Comparison of ENCODE assay signal across 10 cellular contexts in the genomic region with DNA sequence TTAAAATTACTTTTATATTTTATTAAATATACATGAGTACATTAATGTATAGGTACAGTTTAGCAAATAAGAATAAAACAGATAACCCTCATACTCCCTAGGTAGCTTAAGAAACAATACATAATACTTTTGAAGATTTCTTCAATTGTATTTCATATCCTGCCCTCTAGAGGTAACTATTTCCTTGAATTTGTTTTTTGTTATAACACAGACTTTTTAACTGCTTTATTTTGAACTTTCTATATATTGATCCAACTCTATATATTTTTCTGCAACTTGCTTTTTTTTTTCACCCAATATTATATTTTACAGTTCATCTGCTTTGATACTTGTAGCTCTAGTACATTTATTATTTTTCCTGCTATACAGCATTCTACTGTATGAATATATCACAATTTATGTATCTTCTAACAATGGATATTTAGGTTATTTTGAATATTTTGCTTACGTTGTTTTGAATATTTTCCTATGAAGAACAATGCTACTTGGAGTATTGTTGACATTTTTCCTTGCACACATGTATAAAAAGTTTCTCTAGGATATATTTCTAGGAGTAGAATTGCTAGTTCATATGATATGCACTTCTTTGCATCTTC.
DNase-seq lines count a peak whose midpoint lies in the region; ATAC-seq, FAIRE-seq and TF ChIP-seq lines count a peak whose summit lies in the region.
"Had no signal": no experiment of that assay in that cellular context is flagged by ENCODE, and none has a peak within 500 bp of the region (broad histone marks: within the 10 kb centered on the region; RNA-seq: fewer than 3 reads in every experiment).

No MANE protein-coding gene starts in this region.

- H3K9ac ChIP-seq in SK-N-SH, result no peak overlapping the region
- no peak overlapping the region for H3K9ac ChIP-seq in MM.1S (ENCODE audit: low read length)

- H3F3A ChIP-seq in SK-N-SH (replicated peaks; ENCODE audit: insufficient read depth) (no peaks in the 10 kb centered on the region), MM.1S (ENCODE audit: insufficient read depth, low read length) (no peaks in the 10 kb centered on the region)

- H3K9me2 ChIP-seq in SK-N-SH, result no peaks in the 10 kb centered on the region
- no peaks in the 10 kb centered on the region for H3K9me2 ChIP-seq in MM.1S (replicated peaks; ENCODE audit: insufficient read depth, low read length)

- H2AFZ ChIP-seq in SK-N-SH (ENCODE audit: low read depth) (no peak overlapping the region), MM.1S (ENCODE audit: low read length) (no peak overlapping the region)

- FAIRE-seq in endometrium (lab: Jason Lieb, UNC), result peak; percentile 70

- ATAC-seq in SK-N-SH treated with all-trans-retinoic acid at 6 μM for 48 hours (no peak), thoracic aorta (ENCODE audit: insufficient number of reproducible peaks, low FRiP score, low read depth) (no peak), GM19463 (IDR thresholded peaks at IDR 0.05; ENCODE audit: unreplicated experiment) (no peak), HG03565 (IDR thresholded peaks at IDR 0.05; ENCODE audit: unreplicated experiment) (no peak)

- H3K79me2 ChIP-seq in SK-N-SH (ENCODE audit: insufficient read depth), result no peaks in the 10 kb centered on the region
- H3K79me2 ChIP-seq in MM.1S (ENCODE audit: low read length), result no peaks in the 10 kb centered on the region

- H3K36me3 ChIP-seq in SK-N-SH (replicated peaks in 1 of 2; ENCODE audit: control insufficient read depth in 1 of 2, insufficient read depth in 2 of 2, low read length in 1 of 2) (no peaks in the 10 kb centered on the region), MM.1S (replicated peaks; ENCODE audit: insufficient read depth, low read length) (no peaks in the 10 kb centered on the region), thoracic aorta (no peaks in the 10 kb centered on the region)

- H3K9me3 ChIP-seq in SK-N-SH, result no peaks in the 10 kb centered on the region
- H3K9me3 ChIP-seq in MM.1S (replicated peaks; ENCODE audit: insufficient read depth, low read length), result no peaks in the 10 kb centered on the region
- no peaks in the 10 kb centered on the region for H3K9me3 ChIP-seq in thoracic aorta

- H3K27ac ChIP-seq in SK-N-SH (ENCODE audit: low read depth in 2 of 2, low read length in 1 of 2) (no peak overlapping the region), MM.1S (ENCODE audit: low read length) (no peak overlapping the region), thoracic aorta (no peak overlapping the region)

- TF ChIP-seq EP300 in SK-N-SH (IDR thresholded peaks at IDR 0.05; ENCODE audit: borderline replicate concordance in 1 of 2, low read depth in 1 of 2, low read length in 1 of 2), result no peak

- H4K20me1 ChIP-seq in SK-N-SH (ENCODE audit: insufficient read depth) (no peaks in the 10 kb centered on the region), MM.1S (ENCODE audit: insufficient read depth, low read length) (no peaks in the 10 kb centered on the region)

- TF ChIP-seq CTCF in SK-N-SH (IDR thresholded peaks at IDR 0.05) (peak; percentile 63), MM.1S (IDR thresholded peaks at IDR 0.05; ENCODE audit: low read length) (peak; percentile 44), thoracic aorta (IDR thresholded peaks at IDR 0.05) (peak; percentile 26)

- peak; percentile 52 for TF ChIP-seq RAD21 in SK-N-SH (IDR thresholded peaks at IDR 0.05; ENCODE audit: low read length)

- DNase-seq in SK-N-SH, result peak; percentile 15
- peak; percentile 53 for DNase-seq in MM.1S
- no peak for DNase-seq in thoracic aorta (ENCODE audit: low spot score)
- no peak for DNase-seq in GOT3 (lab: John Stamatoyannopoulos, UW)
- DNase-seq: activated naive CD4-positive, alpha-beta T cell treated with anti-CD3 and anti-CD28 coated beads for 36 hours; COR-L47 had no signal

- no peaks in the 10 kb centered on the region for H3K4me1 ChIP-seq in SK-N-SH (ENCODE audit: control insufficient read depth in 1 of 2, insufficient read depth in 2 of 2, low read depth in 1 of 2, low read length in 1 of 2)
- no peaks in the 10 kb centered on the region for H3K4me1 ChIP-seq in MM.1S (ENCODE audit: low read length)
- no peaks in the 10 kb centered on the region for H3K4me1 ChIP-seq in thoracic aorta (ENCODE audit: control insufficient read depth in 1 of 2, low read depth in 2 of 2)

- CTCF ChIA-PET in SK-N-SH (lab: Yijun Ruan, JAX), result interaction anchor here (0.5 to 1.6 kb wide), 16 partner anchors 9 to 393 kb away, joined by 3 to 9 read pairs (median 3); partner anchors contain the start of gene ABCD2

- POLR2A ChIA-PET in SK-N-SH (lab: Yijun Ruan, JAX), result no interaction called here

- H3K4me2 ChIP-seq in SK-N-SH, result no peak overlapping the region
- no peak overlapping the region for H3K4me2 ChIP-seq in MM.1S (ENCODE audit: low read depth, low read length)

- H3K27me3 ChIP-seq in SK-N-SH (ENCODE audit: insufficient read depth) (no peaks in the 10 kb centered on the region), MM.1S (replicated peaks; ENCODE audit: insufficient read depth, low read length) (no peaks in the 10 kb centered on the region), thoracic aorta (replicated peaks; ENCODE audit: insufficient read depth) (no peaks in the 10 kb centered on the region)

- 27% methylated on average over 1 of the region's 1 CpG for WGBS in SK-N-SH (ENCODE audit: low lambda C conversion rate)

- H3K4me3 ChIP-seq in SK-N-SH (ENCODE audit: low read depth in 2 of 2, low read length in 1 of 2) (no peak overlapping the region), MM.1S (ENCODE audit: low read length) (no peak overlapping the region), thoracic aorta (no peak overlapping the region)

TF ChIP-seq in SK-N-SH, 30 proteins besides CTCF, POLR2A, EP300 and RAD21:
- TF ChIP-seq SMC3 (IDR thresholded peaks at IDR 0.05; ENCODE audit: low read depth, low read length), result peak; percentile 16; the same call in 1 of the 2 replicates
- no peak for TF ChIP-seq YY1 (IDR thresholded peaks at IDR 0.05; ENCODE audit: low read depth)

TF ChIP-seq in SK-N-SH treated with all-trans-retinoic acid at 6 μM for 48 hours, 23 proteins besides CTCF, POLR2A, EP300 and RAD21 (continues in another document):
- TF ChIP-seq ZNF70 (CRISPR knock-in tag; IDR thresholded peaks at IDR 0.05) (no peak), ZFP30 (CRISPR knock-in tag; IDR thresholded peaks at IDR 0.05) (no peak), PATZ1 (CRISPR knock-in tag; IDR thresholded peaks at IDR 0.05; ENCODE audit: borderline replicate concordance) (no peak), TSHZ2 (CRISPR knock-in tag; IDR thresholded peaks at IDR 0.05) (no peak), ISL1 (CRISPR knock-in tag; IDR thresholded peaks at IDR 0.05) (no peak)
- TF ChIP-seq, protein P1, sequence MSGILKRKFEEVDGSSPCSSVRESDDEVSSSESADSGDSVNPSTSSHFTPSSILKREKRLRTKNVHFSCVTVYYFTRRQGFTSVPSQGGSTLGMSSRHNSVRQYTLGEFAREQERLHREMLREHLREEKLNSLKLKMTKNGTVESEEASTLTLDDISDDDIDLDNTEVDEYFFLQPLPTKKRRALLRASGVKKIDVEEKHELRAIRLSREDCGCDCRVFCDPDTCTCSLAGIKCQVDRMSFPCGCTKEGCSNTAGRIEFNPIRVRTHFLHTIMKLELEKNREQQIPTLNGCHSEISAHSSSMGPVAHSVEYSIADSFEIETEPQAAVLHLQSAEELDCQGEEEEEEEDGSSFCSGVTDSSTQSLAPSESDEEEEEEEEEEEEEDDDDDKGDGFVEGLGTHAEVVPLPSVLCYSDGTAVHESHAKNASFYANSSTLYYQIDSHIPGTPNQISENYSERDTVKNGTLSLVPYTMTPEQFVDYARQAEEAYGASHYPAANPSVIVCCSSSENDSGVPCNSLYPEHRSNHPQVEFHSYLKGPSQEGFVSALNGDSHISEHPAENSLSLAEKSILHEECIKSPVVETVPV (CRISPR knock-in tag; IDR thresholded peaks at IDR 0.05), result no peak

Comparison
In these comparisons a context has a peak if more than half of its experiments do, and no peak if none do; other contexts are left out.
1. DNase-seq: peak in SK-N-SH (single experiment) and MM.1S (single experiment); none in thoracic aorta (single experiment) and GOT3 (single experiment).
2. Peak in every context shown above with its lines, with median percentiles within 50 percentile points of each other: CTCF ChIP-seq.